19 cellular contexts compared by ENCODE assay signal in genomic region chr6:90537027-90537426, GRCh38. TPM values are rescaled to one million over a fixed set of nuclear protein-coding genes. Genes with fewer than 3 reads are reported as not detected.
DNase-seq lines count a peak whose midpoint lies in the region; ATAC-seq, FAIRE-seq and TF ChIP-seq lines count a peak whose summit lies in the region.
"Had no signal": no experiment of that assay in that cellular context is flagged by ENCODE, and none has a peak within 500 bp of the region (broad histone marks: within the 10 kb centered on the region; RNA-seq: fewer than 3 reads in every experiment).

No MANE protein-coding gene starts in this region.

- CTCF ChIA-PET in T-cell (lab: Charles Lee) = no interaction called here

- peaks cover 0 to 23% (median 13%) of the 10 kb centered on the region in 6 donors for H3K4me1 ChIP-seq in spleen
- H3K4me1 ChIP-seq: BLaER1 had no signal

- no peak overlapping the region for H3K4me3 ChIP-seq in AG10803 (ENCODE audit: low read length)
- no peak overlapping the region for H3K4me3 ChIP-seq in bronchial epithelial cell (ENCODE audit: low read depth, low read length)
- no peak overlapping the region for H3K4me3 ChIP-seq in spleen
- H3K4me3 ChIP-seq: BLaER1, HAP-1, skin epidermis had no signal

- H3K36me3 Mint-ChIP-seq in mesothelial cell of epicardium (peaks cover 6% of the 10 kb centered on the region), T-cell (peaks cover 27% of the 10 kb centered on the region)

- H3K4me1 Mint-ChIP-seq in mesothelial cell of epicardium (peaks cover 32% of the 10 kb centered on the region), T-cell (peaks cover 0 to 7% (median 0%) of the 10 kb centered on the region in 3 donors)

- H3K4me3 Mint-ChIP-seq in mesothelial cell of epicardium = no peak overlapping the region
- H3K4me3 Mint-ChIP-seq in T-cell = no peak overlapping the region
- H3K4me3 Mint-ChIP-seq: activated T-cell treated with anti-CD3 and anti-CD28 coated beads, Interleukin-2, amount 50 U/mL, for 24 hours; stimulated activated naive CD8-positive, alpha-beta T cell treated with anti-CD3 and anti-CD28 coated beads, Interleukin-15, Interleukin-2, amounts not matched to agents 100 ng/mL and 50 ng/mL, for 24 hours had no signal

- POLR2A ChIA-PET in T-cell (lab: Charles Lee) = interaction anchor here in 1 of 2 donors (0.7 kb wide), 1 partner anchor 46 kb away, joined by 3 read pairs; no protein-coding TSS in a partner anchor

- peaks cover 4% of the 10 kb centered on the region for H3K36me3 ChIP-seq in bronchial epithelial cell (ENCODE audit: control insufficient read depth, insufficient read depth, low read length)
- H3K36me3 ChIP-seq in spleen = peaks cover 0 to 63% (median 35%) of the 10 kb centered on the region in 6 donors
- H3K36me3 ChIP-seq: HAP-1 had no signal

- no peak for FAIRE-seq in bronchial epithelial cell (lab: Jason Lieb, UNC)

- no peaks in the 10 kb centered on the region for H3K9me3 ChIP-seq in spleen
- H3K9me3 ChIP-seq: BLaER1, HAP-1 had no signal

- intact Hi-C loops in spleen (cut with DNase I; ENCODE audit: low total_unique reads) = no loop called here

- no peaks in the 10 kb centered on the region for H3K27me3 Mint-ChIP-seq in mesothelial cell of epicardium (ENCODE audit: low read depth)
- H3K27me3 Mint-ChIP-seq in T-cell = no peaks in the 10 kb centered on the region
- H3K27me3 Mint-ChIP-seq: activated T-cell treated with anti-CD3 and anti-CD28 coated beads, Interleukin-2, amount 50 U/mL, for 24 hours; memory B cell; stimulated activated naive CD8-positive, alpha-beta T cell treated with anti-CD3 and anti-CD28 coated beads, Interleukin-15, Interleukin-2, amounts not matched to agents 100 ng/mL and 50 ng/mL, for 24 hours had no signal

- peak overlapping the region; percentile 43 for H3K27ac Mint-ChIP-seq in mesothelial cell of epicardium
- no peak overlapping the region for H3K27ac Mint-ChIP-seq in T-cell
- H3K27ac Mint-ChIP-seq: activated T-cell treated with anti-CD3 and anti-CD28 coated beads, Interleukin-2, amount 50 U/mL, for 24 hours; stimulated activated naive CD8-positive, alpha-beta T cell treated with anti-CD3 and anti-CD28 coated beads, Interleukin-15, Interleukin-2, amounts not matched to agents 100 ng/mL and 50 ng/mL, for 24 hours had no signal

- 72 to 80% (median 78%) methylated on average over 4 of the region's 4 CpGs for WGBS in spleen, 5 donors

- DNase-seq in AG10803 (ENCODE audit: low read depth) (peak; percentile 74), HCEC 1CT (peak; percentile 61), bronchial epithelial cell (ENCODE audit: low read depth) (peak; percentile 26), mesothelial cell of epicardium (ENCODE audit: low spot score in 2 of 2, unreplicated experiment in 2 of 2) (no peak), amygdala (lab: John Stamatoyannopoulos, UW) (no peak), T-cell (no peak), spleen (no peak), COLO668 (lab: John Stamatoyannopoulos, UW; ENCODE audit: unreplicated experiment) (no peak)
- DNase-seq: activated CD4-positive, alpha-beta T cell treated with anti-CD3 and anti-CD28 coated beads, Interleukin-2, amount 50 U/mL, for 1 hour; activated T-cell treated with anti-CD3 and anti-CD28 coated beads, Interleukin-2, amount 50 U/mL, for 24 hours; DMS79; NCI-H2029; NCI-H526 treated with DMSO at 0.1 percent for 48 hours had no signal

- no peak for TF ChIP-seq POLR2A in spleen (IDR thresholded peaks at IDR 0.05)

- H3K9me3 Mint-ChIP-seq in mesothelial cell of epicardium (no peaks in the 10 kb centered on the region), T-cell (no peaks in the 10 kb centered on the region)
- H3K9me3 Mint-ChIP-seq: activated T-cell treated with anti-CD3 and anti-CD28 coated beads, Interleukin-2, amount 50 U/mL, for 24 hours; memory B cell; stimulated activated naive CD8-positive, alpha-beta T cell treated with anti-CD3 and anti-CD28 coated beads, Interleukin-15, Interleukin-2, amounts not matched to agents 100 ng/mL and 50 ng/mL, for 24 hours had no signal

- ATAC-seq in T-cell (replicated peaks in 1 of 4) = no peak

- H3K27ac ChIP-seq in spleen = peak overlapping the region in 3 of 8 donors; percentile 37 to 58 (median 47)
- H3K27ac ChIP-seq: BLaER1, KMS-11, skin epidermis had no signal

- H3K27me3 ChIP-seq in bronchial epithelial cell (ENCODE audit: control insufficient read depth, insufficient read depth, low read length) (no peaks in the 10 kb centered on the region), spleen (replicated peaks in 1 of 7) (no peaks in the 10 kb centered on the region)
- H3K27me3 ChIP-seq: BLaER1 had no signal

- TF ChIP-seq CTCF in AG10803 (conservative IDR thresholded peaks at IDR 0.05; ENCODE audit: low read length) (no peak), bronchial epithelial cell (IDR thresholded peaks at IDR 0.05; ENCODE audit: insufficient read depth, low read length, severe bottlenecking) (no peak), mesothelial cell of epicardium (IDR thresholded peaks at IDR 0.05; ENCODE audit: unreplicated experiment) (no peak), spleen (IDR thresholded peaks at IDR 0.05 in 8 of 11, conservative IDR thresholded peaks at IDR 0.05 in 3 of 11) (no peak)

RNA-seq across cellular contexts. Expression of gene MAP3K7, which starts 49.8 kb away (rescaled TPM):
- total RNA-seq in bronchial epithelial cell (25.3 and 27.6 TPM in 2 replicates), mesothelial cell of epicardium (34.7 to 35.9 TPM (median 35.6 TPM) in 3 replicates), T-cell (10 to 100 TPM; 21.1 to 25.6 (median 24.2) TPM), spleen (10 to 100 TPM; 30.2 to 56.9 (median 43.0) TPM)
- 10 to 100 TPM; 15.6 to 23.9 (median 22.2) TPM for polyA plus RNA-seq in spleen

Comparison
In these comparisons a context has a peak if more than half of its experiments do, and no peak if none do; other contexts are left out.
1. DNase-seq: peak in AG10803 (single experiment), HCEC 1CT (single experiment) and bronchial epithelial cell (single experiment); none in mesothelial cell of epicardium (0 of 2), amygdala (0 of 56), T-cell (0 of 34), spleen (single experiment) and COLO668 (single experiment).